ENCODE assay signal across 8 cellular contexts in the genomic region with DNA sequence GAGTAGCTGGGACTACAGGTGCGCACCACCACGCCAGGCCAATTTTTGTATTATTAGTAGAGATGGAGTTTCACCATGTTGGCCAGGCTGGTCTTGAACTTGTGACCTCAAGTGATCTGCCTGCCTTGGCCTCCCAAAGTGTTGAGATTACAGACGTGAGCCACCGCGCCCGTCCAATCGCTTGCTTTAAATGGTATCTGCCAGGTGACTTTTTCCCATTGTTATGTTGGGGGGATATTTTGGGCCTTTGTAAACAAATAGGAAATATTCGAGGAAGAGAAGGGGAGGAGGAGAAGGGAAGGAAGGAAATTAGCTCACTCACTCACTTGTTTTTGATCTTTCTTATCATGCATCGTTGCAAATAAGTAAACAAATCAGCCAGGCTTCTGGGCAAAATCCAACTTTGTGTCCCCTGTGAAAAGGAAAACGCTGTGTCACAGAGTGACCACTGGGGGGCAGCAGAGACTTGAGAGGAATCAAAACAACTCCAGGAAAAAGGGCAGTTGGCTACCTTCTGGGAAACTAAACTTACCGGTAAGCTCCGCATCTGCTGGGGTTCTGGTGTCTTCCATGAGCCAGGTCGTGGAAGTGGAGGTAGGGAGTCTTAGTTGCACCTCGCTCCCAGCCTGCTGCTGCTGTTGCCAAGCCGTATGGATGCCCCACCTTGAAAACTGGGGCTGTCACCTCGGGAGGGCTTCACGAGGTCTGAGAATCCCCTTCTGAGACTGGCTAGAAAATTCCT. TPM values are rescaled to one million over a fixed set of nuclear protein-coding genes. Genes with fewer than 3 reads are reported as not detected.
DNase-seq lines count a peak whose midpoint lies in the region; ATAC-seq and TF ChIP-seq lines count a peak whose summit lies in the region.

No MANE protein-coding gene starts in this region.

- POLR2A ChIA-PET in CD8-positive, alpha-beta memory T cell (lab: Charles Lee), result no interaction called here
- POLR2A ChIA-PET in naive thymus-derived CD4-positive, alpha-beta T cell (lab: Charles Lee), result interaction anchor here (0.8 to 1.2 kb wide), 2 partner anchors 82 to 159 kb away, joined by 3 read pairs; no protein-coding TSS in a partner anchor

- H3K36me3 Mint-ChIP-seq in CD8-positive, alpha-beta memory T cell, result no peaks in the 10 kb centered on the region
- H3K36me3 Mint-ChIP-seq in naive thymus-derived CD4-positive, alpha-beta T cell, result no peaks in the 10 kb centered on the region

- peak in 2 of 3 experiments; percentile 95 to 96 for TF ChIP-seq CTCF in esophagus muscularis mucosa (IDR thresholded peaks at IDR 0.05)

- H3K36me3 ChIP-seq in CD8-positive, alpha-beta memory T cell (ENCODE audit: insufficient read depth, low read length), result no peaks in the 10 kb centered on the region
- peaks cover 0 to 12% (median 0%) of the 10 kb centered on the region in 4 donors for H3K36me3 ChIP-seq in esophagus muscularis mucosa
- H3K36me3 ChIP-seq in naive thymus-derived CD4-positive, alpha-beta T cell (ENCODE audit: control insufficient read depth in 2 of 3, insufficient read depth in 3 of 3, low read length in 3 of 3), result no peaks in the 10 kb centered on the region

- ATAC-seq in naive thymus-derived CD4-positive, alpha-beta T cell, result peak; percentile 85
- ATAC-seq in GM21717 (IDR thresholded peaks at IDR 0.05; ENCODE audit: unreplicated experiment), result no peak

- H3K9me3 ChIP-seq in CD8-positive, alpha-beta memory T cell (ENCODE audit: low read length), result no peaks in the 10 kb centered on the region
- no peaks in the 10 kb centered on the region for H3K9me3 ChIP-seq in esophagus muscularis mucosa
- no peaks in the 10 kb centered on the region for H3K9me3 ChIP-seq in naive thymus-derived CD4-positive, alpha-beta T cell (ENCODE audit: control insufficient read depth in 2 of 3, low read length in 3 of 3)

- peak overlapping the region; percentile 17 to 90 (median 76) for H3K4me3 Mint-ChIP-seq in CD8-positive, alpha-beta memory T cell
- H3K4me3 Mint-ChIP-seq in naive thymus-derived CD4-positive, alpha-beta T cell, result peak overlapping the region; percentile 61 to 82 (median 76)

- intact Hi-C loops in esophagus muscularis mucosa (cut with DNase I), result loop anchor here (2.0 to 5.0 kb wide), 2 partner anchors 36 to 140 kb away; no protein-coding TSS in a partner anchor
- intact Hi-C loops in naive thymus-derived CD4-positive, alpha-beta T cell (cut with micrococcal nuclease), result loop anchor here (1.0 to 5.0 kb wide), 5 partner anchors 19 to 140 kb away; no protein-coding TSS in a partner anchor

- CTCF ChIA-PET in CD8-positive, alpha-beta memory T cell (lab: Charles Lee), result interaction anchor here (0.8 to 8.3 kb wide), 12 partner anchors 9 to 183 kb away, joined by 3 to 38 read pairs (median 4); no protein-coding TSS in a partner anchor
- CTCF ChIA-PET in naive thymus-derived CD4-positive, alpha-beta T cell (lab: Charles Lee), result interaction anchor here (0.6 to 4.3 kb wide), 15 partner anchors 9 to 183 kb away, joined by 3 to 26 read pairs (median 3); a partner anchor contains a TSS

- peak; percentile 53 to 77 (median 66) for DNase-seq in CD8-positive, alpha-beta memory T cell
- DNase-seq in OCI-M1 (lab: John Stamatoyannopoulos, UW) (peak; percentile 81), activated T-cell treated with anti-CD3 and anti-CD28 coated beads for 48 hours (ENCODE audit: low read depth) (peak; percentile 52), esophagus muscularis mucosa (ENCODE audit: extremely low spot score) (no peak)
- peak; percentile 52 to 71 (median 64) for DNase-seq in naive thymus-derived CD4-positive, alpha-beta T cell
- DNase-seq in stimulated activated CD8-positive, alpha-beta memory T cell treated with anti-CD3 and anti-CD28 coated beads, Interleukin-7, amount 100 ng/mL, for 4 hours (ENCODE audit: low read depth in 2 of 2), result peak; percentile 39 to 60

- H3K4me3 ChIP-seq in CD8-positive, alpha-beta memory T cell (ENCODE audit: low read length), result peak overlapping the region; percentile 56
- H3K4me3 ChIP-seq in esophagus muscularis mucosa, result peak overlapping the region; percentile 40 to 58 (median 47)
- H3K4me3 ChIP-seq in naive thymus-derived CD4-positive, alpha-beta T cell (ENCODE audit: low read length), result peak overlapping the region; percentile 69

- 27% methylated on average over 16 of the region's 17 CpGs for WGBS in esophagus muscularis mucosa

- H3K4me1 ChIP-seq in CD8-positive, alpha-beta memory T cell (ENCODE audit: insufficient read depth, low read length), result peaks cover 17% of the 10 kb centered on the region
- peaks cover 9 to 27% (median 16%) of the 10 kb centered on the region in 4 donors for H3K4me1 ChIP-seq in esophagus muscularis mucosa
- peaks cover 0 to 5% of the 10 kb centered on the region in 2 donors for H3K4me1 ChIP-seq in naive thymus-derived CD4-positive, alpha-beta T cell (ENCODE audit: control insufficient read depth in 2 of 2, insufficient read depth in 2 of 2, low read length in 2 of 2)

- TF ChIP-seq POLR2A in esophagus muscularis mucosa (IDR thresholded peaks at IDR 0.05; ENCODE audit: low read depth), result no peak

- TF ChIP-seq EP300 in Ishikawa (IDR thresholded peaks at IDR 0.05; ENCODE audit: borderline replicate concordance), result no peak
- TF ChIP-seq EP300 in esophagus muscularis mucosa (IDR thresholded peaks at IDR 0.05), result no peak

- peak overlapping the region in 5 of 8 donors; percentile 8 to 48 (median 31) for H3K27ac Mint-ChIP-seq in CD8-positive, alpha-beta memory T cell
- H3K27ac Mint-ChIP-seq in naive thymus-derived CD4-positive, alpha-beta T cell, result peak overlapping the region in 6 of 9 donors; percentile 1 to 66 (median 33)

- TF ChIP-seq RAD21 in Ishikawa (IDR thresholded peaks at IDR 0.05; ENCODE audit: low read depth), result peak; percentile 87

- no peaks in the 10 kb centered on the region for H3K9me3 Mint-ChIP-seq in CD8-positive, alpha-beta memory T cell
- H3K9me3 Mint-ChIP-seq in naive thymus-derived CD4-positive, alpha-beta T cell, result no peaks in the 10 kb centered on the region

- H3K27ac ChIP-seq in CD8-positive, alpha-beta memory T cell (ENCODE audit: low read depth, low read length), result no peak overlapping the region
- peak overlapping the region in 2 of 4 donors; percentile 40 to 52 for H3K27ac ChIP-seq in esophagus muscularis mucosa (replicated peaks in 1 of 4)
- peak overlapping the region; percentile 32 for H3K27ac ChIP-seq in naive thymus-derived CD4-positive, alpha-beta T cell (ENCODE audit: low read depth, low read length)

- no peaks in the 10 kb centered on the region for H3K27me3 ChIP-seq in CD8-positive, alpha-beta memory T cell (ENCODE audit: insufficient read depth, low read length, poor library complexity, severe bottlenecking)
- H3K27me3 ChIP-seq in esophagus muscularis mucosa, result no peaks in the 10 kb centered on the region
- H3K27me3 ChIP-seq in naive thymus-derived CD4-positive, alpha-beta T cell (ENCODE audit: control insufficient read depth in 2 of 2, insufficient read depth in 2 of 2, low read length in 2 of 2), result no peaks in the 10 kb centered on the region

- peaks cover 21 to 25% (median 24%) of the 10 kb centered on the region in 3 donors for H3K4me1 Mint-ChIP-seq in CD8-positive, alpha-beta memory T cell
- peaks cover 8 to 47% (median 18%) of the 10 kb centered on the region in 7 donors for H3K4me1 Mint-ChIP-seq in naive thymus-derived CD4-positive, alpha-beta T cell

- peaks cover 0 to 6% of the 10 kb centered on the region in 2 donors for H3K27me3 Mint-ChIP-seq in CD8-positive, alpha-beta memory T cell
- no peaks in the 10 kb centered on the region for H3K27me3 Mint-ChIP-seq in naive thymus-derived CD4-positive, alpha-beta T cell

TF ChIP-seq in Ishikawa, 13 proteins besides CTCF, POLR2A, EP300 and RAD21:
- TF ChIP-seq EGR1 (IDR thresholded peaks at IDR 0.05) (no peak), NFIC (IDR thresholded peaks at IDR 0.05) (no peak), TCF12 (IDR thresholded peaks at IDR 0.05; ENCODE audit: low read depth) (no peak), TEAD4 (IDR thresholded peaks at IDR 0.05) (no peak), CEBPB (IDR thresholded peaks at IDR 0.05) (no peak)
- TF ChIP-seq, protein P1, sequence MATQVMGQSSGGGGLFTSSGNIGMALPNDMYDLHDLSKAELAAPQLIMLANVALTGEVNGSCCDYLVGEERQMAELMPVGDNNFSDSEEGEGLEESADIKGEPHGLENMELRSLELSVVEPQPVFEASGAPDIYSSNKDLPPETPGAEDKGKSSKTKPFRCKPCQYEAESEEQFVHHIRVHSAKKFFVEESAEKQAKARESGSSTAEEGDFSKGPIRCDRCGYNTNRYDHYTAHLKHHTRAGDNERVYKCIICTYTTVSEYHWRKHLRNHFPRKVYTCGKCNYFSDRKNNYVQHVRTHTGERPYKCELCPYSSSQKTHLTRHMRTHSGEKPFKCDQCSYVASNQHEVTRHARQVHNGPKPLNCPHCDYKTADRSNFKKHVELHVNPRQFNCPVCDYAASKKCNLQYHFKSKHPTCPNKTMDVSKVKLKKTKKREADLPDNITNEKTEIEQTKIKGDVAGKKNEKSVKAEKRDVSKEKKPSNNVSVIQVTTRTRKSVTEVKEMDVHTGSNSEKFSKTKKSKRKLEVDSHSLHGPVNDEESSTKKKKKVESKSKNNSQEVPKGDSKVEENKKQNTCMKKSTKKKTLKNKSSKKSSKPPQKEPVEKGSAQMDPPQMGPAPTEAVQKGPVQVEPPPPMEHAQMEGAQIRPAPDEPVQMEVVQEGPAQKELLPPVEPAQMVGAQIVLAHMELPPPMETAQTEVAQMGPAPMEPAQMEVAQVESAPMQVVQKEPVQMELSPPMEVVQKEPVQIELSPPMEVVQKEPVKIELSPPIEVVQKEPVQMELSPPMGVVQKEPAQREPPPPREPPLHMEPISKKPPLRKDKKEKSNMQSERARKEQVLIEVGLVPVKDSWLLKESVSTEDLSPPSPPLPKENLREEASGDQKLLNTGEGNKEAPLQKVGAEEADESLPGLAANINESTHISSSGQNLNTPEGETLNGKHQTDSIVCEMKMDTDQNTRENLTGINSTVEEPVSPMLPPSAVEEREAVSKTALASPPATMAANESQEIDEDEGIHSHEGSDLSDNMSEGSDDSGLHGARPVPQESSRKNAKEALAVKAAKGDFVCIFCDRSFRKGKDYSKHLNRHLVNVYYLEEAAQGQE (IDR thresholded peaks at IDR 0.05; ENCODE audit: low read depth), result no peak
- TF ChIP-seq, protein P2, sequence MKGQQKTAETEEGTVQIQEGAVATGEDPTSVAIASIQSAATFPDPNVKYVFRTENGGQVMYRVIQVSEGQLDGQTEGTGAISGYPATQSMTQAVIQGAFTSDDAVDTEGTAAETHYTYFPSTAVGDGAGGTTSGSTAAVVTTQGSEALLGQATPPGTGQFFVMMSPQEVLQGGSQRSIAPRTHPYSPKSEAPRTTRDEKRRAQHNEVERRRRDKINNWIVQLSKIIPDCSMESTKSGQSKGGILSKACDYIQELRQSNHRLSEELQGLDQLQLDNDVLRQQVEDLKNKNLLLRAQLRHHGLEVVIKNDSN (IDR thresholded peaks at IDR 0.05), result no peak

RNA-seq across cellular contexts. Expression of a gene that starts 9.3 kb away (rescaled TPM):
- total RNA-seq in CD8-positive, alpha-beta memory T cell, result 10 to 100 TPM; 94.8 to 97.6 TPM
- polyA plus RNA-seq in CD8-positive, alpha-beta memory T cell, result 9.7 TPM
- total RNA-seq in esophagus muscularis mucosa, result 100 to 1,000 TPM in 2 of 4 donors, 10 to 100 TPM in 2; 92.2 to 127 (median 102) TPM
- 100 to 1,000 TPM in 1 of 5 experiments, 10 to 100 TPM in 4; 88.3 to 104 (median 94.0) TPM for total RNA-seq in naive thymus-derived CD4-positive, alpha-beta T cell
- 10 to 100 TPM in 1 of 2 donors, 1 to 10 TPM in 1; 7.0 to 12.4 TPM for polyA plus RNA-seq in naive thymus-derived CD4-positive, alpha-beta T cell
